ENCODE assay signal across 8 cellular contexts in genomic region chr20:39849664-39850063, GRCh38.
DNase-seq lines count a peak whose midpoint lies in the region; ATAC-seq lines count a peak whose summit lies in the region.
"Had no signal": no experiment of that assay in that cellular context is flagged by ENCODE, and none has a peak within 500 bp of the region (broad histone marks: within the 10 kb centered on the region; RNA-seq: fewer than 3 reads in every experiment).

No MANE protein-coding gene starts in this region.

- DNase-seq in NCI-H2227 treated with DMSO at 0.1 percent for 48 hours (lab: John Stamatoyannopoulos, UW) (peak; percentile 72), epidermal melanocyte (ENCODE audit: insufficient read length, low spot score) (peak; percentile 66), mesenteric fat pad (ENCODE audit: low spot score) (peak; percentile 92), ureter (ENCODE audit: low spot score) (peak; percentile 87)
- DNase-seq in effector CD4-positive, alpha-beta T cell = no peak
- no peak for DNase-seq in activated effector memory CD4-positive, alpha-beta T cell treated with Interleukin-2 at 50 U/mL for 16 hours

- no peak for ATAC-seq in GM18511 (IDR thresholded peaks at IDR 0.05; ENCODE audit: unreplicated experiment)
- ATAC-seq: activated naive CD4-positive, alpha-beta T cell treated with anti-CD3 and anti-CD28 coated beads, Interleukin-2, amount 50 U/mL, for 72 hours had no signal

Comparison
In these comparisons a context has a peak if more than half of its experiments do, and no peak if none do; other contexts are left out.
1. DNase-seq: peak in NCI-H2227 treated with DMSO at 0.1 percent for 48 hours (single experiment), epidermal melanocyte (single experiment), mesenteric fat pad (single experiment) and ureter (single experiment); none in effector CD4-positive, alpha-beta T cell (single experiment) and activated effector memory CD4-positive, alpha-beta T cell treated with Interleukin-2 at 50 U/mL for 16 hours (single experiment).